In genomic region chr14:103231376-103232019, GRCh38 we compare ENCODE assay signal across 14 cellular contexts.
"Had no signal": no experiment of that assay in that cellular context is flagged by ENCODE, and none has a peak within 500 bp of the region (broad histone marks: within the 10 kb centered on the region; RNA-seq: fewer than 3 reads in every experiment).

No MANE protein-coding gene starts in this region.

- H3K36me3 Mint-ChIP-seq: naive thymus-derived CD8-positive, alpha-beta T cell had no signal

- DNase-seq: effector CD4-positive, alpha-beta T cell; erythroblast; foreskin keratinocyte; mammary epithelial cell; naive thymus-derived CD8-positive, alpha-beta T cell; right cardiac atrium; stimulated activated CD4-positive, alpha-beta T cell treated with anti-CD3 and anti-CD28 coated beads, Interleukin-12 subunit alpha, Interleukin-12 subunit beta, amount 100 ng/mL, for 4 hours; stimulated activated naive CD4-positive, alpha-beta T cell treated with Interleukin-2 at 50 U/mL for 16 hours; trophoblast cell had no signal

- H3K4me3 Mint-ChIP-seq: endodermal cell; naive thymus-derived CD8-positive, alpha-beta T cell had no signal

- H3K27ac Mint-ChIP-seq: endodermal cell; naive thymus-derived CD8-positive, alpha-beta T cell; progenitor cell of endocrine pancreas had no signal

- H3K27ac ChIP-seq: coronary artery, foreskin keratinocyte, pancreas had no signal

- H3K36me3 ChIP-seq: pancreas had no signal

- ATAC-seq: foreskin keratinocyte; naive thymus-derived CD8-positive, alpha-beta T cell had no signal

- H3K27me3 ChIP-seq: pancreas had no signal

- H3K4me1 ChIP-seq: foreskin keratinocyte, pancreas had no signal

- H3K4me3 ChIP-seq: coronary artery, mucosa of descending colon, pancreas had no signal

- H3K9me3 ChIP-seq: mucosa of descending colon, pancreas had no signal
